Comparison of ENCODE assay signal across 12 cellular contexts in genomic region chr22:30469165-30469564, GRCh38. TPM values are rescaled to one million over a fixed set of nuclear protein-coding genes. Genes with fewer than 3 reads are reported as not detected.
"Had no signal": no experiment of that assay in that cellular context is flagged by ENCODE, and none has a peak within 500 bp of the region (broad histone marks: within the 10 kb centered on the region; RNA-seq: fewer than 3 reads in every experiment).

No MANE protein-coding gene starts in this region.

- H3K9ac ChIP-seq: GM23248 had no signal

- H3K4me2 ChIP-seq: GM23338 had no signal

- DNase-seq: GM23248, GOT3, H7, H9, HCEC 1CT, HFFc6 had no signal

- H3K27ac ChIP-seq: GM23248 had no signal

- H3K4me1 ChIP-seq: HAP-1 had no signal

- H2AFZ ChIP-seq: GM23248, GM23338 had no signal

- FAIRE-seq: H1, H54 had no signal

- ATAC-seq: GM23338, HCT116 had no signal

- H3K9me3 ChIP-seq: HAP-1 had no signal

- H3K36me3 ChIP-seq: HAP-1 had no signal

- H3K4me3 ChIP-seq: GM23248, GM23338, HAP-1 had no signal

RNA-seq across cellular contexts. Expression of gene SEC14L3, which starts 2.7 kb away (rescaled TPM):
- total RNA-seq: GM23248, GM23338, H1, H4, H7, H9, HFFc6 had no signal
- polyA plus RNA-seq: GM23248, GM23338, H1 had no signal

RNA-seq across cellular contexts. Expression of gene SEC14L4, which starts 36.3 kb away (rescaled TPM):
- total RNA-seq: H4, H7, HFFc6 had no signal
